21 cellular contexts compared by ENCODE assay signal in the genomic region with DNA sequence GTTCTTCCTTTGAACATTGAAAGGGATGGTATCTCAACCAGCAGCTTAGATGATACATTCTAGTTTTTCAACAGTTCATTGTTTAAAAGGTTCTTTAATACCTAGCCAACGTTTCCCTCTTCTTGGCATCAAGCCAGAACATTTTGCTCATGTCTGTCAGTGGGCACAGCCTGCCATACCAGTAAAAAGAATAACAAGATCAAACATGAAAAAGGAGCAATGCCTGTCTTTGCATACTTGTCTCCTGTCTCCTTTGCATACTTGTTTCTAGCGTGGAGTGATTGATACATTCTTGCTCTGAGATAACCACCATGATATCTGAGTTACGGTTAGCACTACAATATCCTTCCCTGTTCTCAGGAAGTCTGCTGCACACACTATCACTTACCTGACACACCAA.
"Had no signal": no experiment of that assay in that cellular context is flagged by ENCODE, and none has a peak within 500 bp of the region (broad histone marks: within the 10 kb centered on the region; RNA-seq: fewer than 3 reads in every experiment).

No MANE protein-coding gene starts in this region.

- H3K4me3 ChIP-seq: adrenal gland, gastroesophageal sphincter, hepatocyte, pancreas, psoas muscle, tibial nerve had no signal

- H3K27ac ChIP-seq: adrenal gland, brain microvascular endothelial cell, gastroesophageal sphincter, hepatocyte, pancreas, psoas muscle, tibial nerve, VCaP had no signal

- ATAC-seq: gastroesophageal sphincter; left colon; naive thymus-derived CD4-positive, alpha-beta T cell; pancreas; psoas muscle had no signal

- H3K36me3 ChIP-seq: adrenal gland, brain microvascular endothelial cell, gastroesophageal sphincter, pancreas, tibial nerve had no signal

- H3K27me3 ChIP-seq: adrenal gland, brain microvascular endothelial cell, gastroesophageal sphincter, hepatocyte, pancreas, tibial nerve had no signal

- H3K4me1 ChIP-seq: adrenal gland, gastroesophageal sphincter, pancreas, psoas muscle, tibial nerve had no signal

- DNase-seq: activated CD4-positive, alpha-beta T cell treated with anti-CD3 and anti-CD28 coated beads for 4 hours; activated CD4-positive, alpha-beta T cell treated with anti-CD3 and anti-CD28 coated beads, Interleukin-2, amount 50 U/mL, for 4 hours; activated CD8-positive, alpha-beta memory T cell treated with anti-CD3 and anti-CD28 coated beads for 24 hours; activated effector memory CD4-positive, alpha-beta T cell treated with anti-CD3 and anti-CD28 coated beads, Interleukin-2, amount 50 U/mL, for 16 hours; activated naive CD4-positive, alpha-beta T cell treated with anti-CD3 and anti-CD28 coated beads for 36 hours; activated naive CD8-positive, alpha-beta T cell treated with anti-CD3 and anti-CD28 coated beads for 36 hours; adrenal gland; brain microvascular endothelial cell; endodermal cell; kidney; left colon; naive thymus-derived CD4-positive, alpha-beta T cell; pancreas; psoas muscle; stimulated activated CD4-positive, alpha-beta T cell treated with anti-CD3 and anti-CD28 coated beads, Interleukin-15, amount 100 ng/mL, for 24 hours; stimulated activated CD4-positive, alpha-beta T cell treated with anti-CD3 and anti-CD28 coated beads, Interleukin-2, amount 100 ng/mL, for 24 hours; stimulated activated naive CD4-positive, alpha-beta T cell had no signal

- H3K9me3 ChIP-seq: adrenal gland, gastroesophageal sphincter, pancreas, psoas muscle, tibial nerve had no signal
